ENCODE assay signal across 8 cellular contexts in the genomic region with DNA sequence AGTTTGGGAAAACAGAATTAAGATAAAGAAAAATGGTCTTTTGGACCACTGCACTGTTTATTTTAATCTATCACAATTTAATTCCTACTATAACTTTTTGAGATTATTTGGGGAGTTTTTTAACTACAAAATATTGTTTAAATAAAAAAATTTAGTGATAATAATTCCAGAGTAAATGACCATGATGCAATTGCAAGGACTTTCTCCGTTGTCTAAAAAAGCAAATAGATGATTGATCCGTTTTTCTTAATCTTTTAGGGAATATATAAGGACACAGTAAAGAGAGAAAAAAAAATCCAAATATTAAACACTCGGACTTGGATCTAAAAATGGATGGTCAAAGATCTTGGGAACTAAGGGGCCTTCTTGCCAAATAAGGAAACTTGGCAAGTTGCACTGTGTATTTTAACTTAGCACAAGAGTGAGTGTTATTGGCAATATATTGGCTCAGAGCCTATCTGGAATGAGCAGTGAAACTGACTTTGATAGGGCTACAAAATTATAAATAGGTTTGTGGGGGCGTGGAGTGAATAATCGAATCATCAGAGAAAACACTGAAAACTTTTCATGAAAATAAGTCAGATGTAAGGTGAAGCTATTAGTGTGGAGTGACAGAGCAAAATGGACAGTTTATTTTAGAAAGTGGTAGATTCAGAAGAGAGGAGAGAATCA. TPM values are rescaled to one million over a fixed set of nuclear protein-coding genes. Genes with fewer than 3 reads are reported as not detected.
DNase-seq lines count a peak whose midpoint lies in the region; ATAC-seq and TF ChIP-seq lines count a peak whose summit lies in the region.

No MANE protein-coding gene starts in this region.

- no peak overlapping the region for H3K4me3 ChIP-seq in KMS-11 (IDR thresholded peaks at IDR 0.05; ENCODE audit: insufficient read depth, low read depth, low read length)

- no peaks in the 10 kb centered on the region; the same call in 1 of the 2 replicates for H4K20me1 ChIP-seq in KMS-11 (ENCODE audit: insufficient read depth)

- H3K9me3 ChIP-seq in CD4-positive, alpha-beta T cell (ENCODE audit: control insufficient read depth, low read length): no peaks in the 10 kb centered on the region

- H3K27ac Mint-ChIP-seq in CD4-positive, alpha-beta T cell: no peak overlapping the region
- H3K27ac Mint-ChIP-seq in central memory CD8-positive, alpha-beta T cell (ENCODE audit: low read depth): no peak overlapping the region
- H3K27ac Mint-ChIP-seq in nephron: peak overlapping the region in 2 of 3 experiments; percentile 92 to 96

- POLR2A ChIA-PET in CD4-positive, alpha-beta T cell (lab: Charles Lee): interaction anchor here (1.1 kb wide), 1 partner anchor 20 kb away, joined by 3 read pairs; no protein-coding TSS in a partner anchor

- no peak overlapping the region for H3K27ac ChIP-seq in CD4-positive, alpha-beta T cell (ENCODE audit: low read depth, low read length)
- H3K27ac ChIP-seq in KMS-11: peak overlapping the region; percentile 56; the same call in 1 of the 2 replicates

- no peak for DNase-seq in CD4-positive, alpha-beta T cell
- DNase-seq in central memory CD8-positive, alpha-beta T cell (ENCODE audit: low spot score in 2 of 2): no peak
- DNase-seq in NCI-H2107 (lab: John Stamatoyannopoulos, UW): no peak
- no peak for DNase-seq in effector CD8-positive, alpha-beta T cell (lab: John Stamatoyannopoulos, UW)
- DNase-seq in SIG-M5 (lab: John Stamatoyannopoulos, UW): no peak

- peaks cover 7% of the 10 kb centered on the region for H3K4me1 Mint-ChIP-seq in CD4-positive, alpha-beta T cell (ENCODE audit: low read depth)
- H3K4me1 Mint-ChIP-seq in central memory CD8-positive, alpha-beta T cell: peaks cover 25% of the 10 kb centered on the region
- H3K4me1 Mint-ChIP-seq in nephron: peaks cover 24% of the 10 kb centered on the region

- H3K4me3 Mint-ChIP-seq in CD4-positive, alpha-beta T cell: peak overlapping the region; percentile 79
- peak overlapping the region; percentile 85 for H3K4me3 Mint-ChIP-seq in central memory CD8-positive, alpha-beta T cell
- peak overlapping the region; percentile 90 to 93 (median 92) for H3K4me3 Mint-ChIP-seq in nephron

- no peak for ATAC-seq in CD4-positive, alpha-beta T cell (ENCODE audit: poor library complexity)
- no peak for ATAC-seq in central memory CD8-positive, alpha-beta T cell (replicated peaks; ENCODE audit: extremely low read depth, poor library complexity, severe bottlenecking)
- no peak for ATAC-seq in GM21737 (IDR thresholded peaks at IDR 0.05; ENCODE audit: unreplicated experiment)

- no peak overlapping the region for H2AFZ ChIP-seq in KMS-11 (ENCODE audit: low read depth)

- CTCF ChIA-PET in CD4-positive, alpha-beta T cell (lab: Charles Lee): no interaction called here

- peaks cover 24% of the 10 kb centered on the region for H3K4me1 ChIP-seq in KMS-11 (ENCODE audit: low read depth, poor library complexity, severe bottlenecking)

- intact Hi-C loops in CD4-positive, alpha-beta T cell (cut with DNase I, micrococcal nuclease): no loop called here

- no peaks in the 10 kb centered on the region for H3K9me3 Mint-ChIP-seq in CD4-positive, alpha-beta T cell
- H3K9me3 Mint-ChIP-seq in central memory CD8-positive, alpha-beta T cell: no peaks in the 10 kb centered on the region
- no peaks in the 10 kb centered on the region for H3K9me3 Mint-ChIP-seq in nephron

- H3K36me3 Mint-ChIP-seq in CD4-positive, alpha-beta T cell (ENCODE audit: low read depth): no peaks in the 10 kb centered on the region
- H3K36me3 Mint-ChIP-seq in central memory CD8-positive, alpha-beta T cell (ENCODE audit: insufficient read depth): peaks cover 8% of the 10 kb centered on the region
- peaks cover 3% of the 10 kb centered on the region for H3K36me3 Mint-ChIP-seq in nephron (ENCODE audit: low read depth)

- peaks cover 17% of the 10 kb centered on the region for H3K27me3 ChIP-seq in CD4-positive, alpha-beta T cell (ENCODE audit: control insufficient read depth, insufficient read depth, low read length)
- no peaks in the 10 kb centered on the region for H3K27me3 ChIP-seq in KMS-11 (ENCODE audit: insufficient read depth, low read depth)

- peaks cover 34% of the 10 kb centered on the region; the same call in 1 of the 2 replicates for H3K79me2 ChIP-seq in KMS-11 (ENCODE audit: insufficient read depth, low read depth)

- peaks cover 24% of the 10 kb centered on the region for H3K27me3 Mint-ChIP-seq in CD4-positive, alpha-beta T cell
- H3K27me3 Mint-ChIP-seq in central memory CD8-positive, alpha-beta T cell: no peaks in the 10 kb centered on the region
- peaks cover 10% of the 10 kb centered on the region for H3K27me3 Mint-ChIP-seq in nephron (ENCODE audit: low read depth)

- H3K9ac ChIP-seq in KMS-11: peak overlapping the region; percentile 85; the same call in 1 of the 2 replicates

- no peaks in the 10 kb centered on the region for H3K36me3 ChIP-seq in KMS-11 (ENCODE audit: insufficient read depth)

- TF ChIP-seq CTCF in CD4-positive, alpha-beta T cell (IDR thresholded peaks at IDR 0.05): no peak
- no peak for TF ChIP-seq CTCF in KMS-11 (conservative IDR thresholded peaks at IDR 0.05; ENCODE audit: low read depth, low read length)
- TF ChIP-seq CTCF in nephron (IDR thresholded peaks at IDR 0.05; ENCODE audit: unreplicated experiment in 3 of 3): no peak

- peak overlapping the region; percentile 85 for H3K4me2 ChIP-seq in KMS-11

RNA-seq across cellular contexts. Expression of gene MAP3K20, which starts 2.0 kb away (rescaled TPM):
- under 1 TPM; 0.36 to 0.39 TPM for total RNA-seq in CD4-positive, alpha-beta T cell

Comparison
In these comparisons a context has a peak if more than half of its experiments do, and no peak if none do; other contexts are left out.
1. H3K27ac Mint-ChIP-seq: peak in nephron (2 of 3); none in CD4-positive, alpha-beta T cell (single experiment) and central memory CD8-positive, alpha-beta T cell (single experiment).
2. Peak in every context shown above with its lines, with median percentiles within 50 percentile points of each other: H3K4me3 Mint-ChIP-seq.